In the genomic region with DNA sequence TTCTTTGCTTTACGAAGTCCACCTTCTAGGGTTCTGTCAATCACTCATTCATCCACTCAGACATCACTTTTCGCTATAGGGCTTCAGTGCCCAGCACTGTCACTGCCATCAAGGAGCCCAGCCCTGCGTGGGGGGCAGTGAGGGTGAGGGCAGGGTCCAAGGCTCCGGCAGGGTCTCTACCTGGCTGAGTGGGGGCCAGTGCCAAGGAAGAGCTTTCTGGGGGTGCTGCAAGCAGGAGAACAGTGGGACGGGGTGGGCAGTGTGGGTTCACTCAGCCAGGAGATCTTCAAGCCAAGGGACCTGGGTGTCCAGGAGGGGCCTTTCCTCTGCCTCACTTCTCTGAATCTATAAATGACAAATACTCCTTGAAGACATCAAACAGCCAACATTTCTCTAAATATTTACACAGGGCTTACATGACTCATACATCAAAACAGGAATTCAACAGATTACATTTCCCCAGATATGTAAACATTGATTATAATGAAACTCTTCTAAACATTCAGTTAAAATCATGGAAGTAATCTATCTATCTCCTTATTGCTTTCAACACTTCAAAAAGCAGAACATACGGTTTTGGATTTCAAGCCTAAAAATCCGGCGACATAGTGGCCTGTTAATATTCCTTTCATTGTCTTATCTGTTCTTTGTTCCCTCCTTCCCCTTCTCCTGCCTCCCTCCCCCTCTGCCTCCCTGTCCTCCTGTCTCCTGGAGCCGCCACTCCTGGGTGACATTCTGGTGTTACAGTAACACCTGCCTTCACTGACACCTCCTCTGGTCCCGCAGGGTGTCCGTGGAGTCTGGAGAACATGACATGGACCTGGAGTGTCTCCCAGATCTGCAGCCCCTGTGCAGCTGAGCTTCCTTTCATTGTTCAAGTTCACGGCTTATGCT, we compare ENCODE assay signal across 20 cellular contexts.
DNase-seq lines count a peak whose midpoint lies in the region; TF ChIP-seq lines count a peak whose summit lies in the region.
"Had no signal": no experiment of that assay in that cellular context is flagged by ENCODE, and none has a peak within 500 bp of the region (broad histone marks: within the 10 kb centered on the region; RNA-seq: fewer than 3 reads in every experiment).

No MANE protein-coding gene starts in this region.

- intact Hi-C loops in posterior vena cava (cut with DNase I) (no loop called here), testis (cut with DNase I; ENCODE audit: low total_unique reads) (no loop called here)

- TF ChIP-seq POLR2A in testis (IDR thresholded peaks at IDR 0.05) = no peak

- H3K4me1 ChIP-seq in HEK293 (ENCODE audit: control insufficient read depth, insufficient read depth, low read length) = no peaks in the 10 kb centered on the region
- H3K4me1 ChIP-seq in adipocyte (ENCODE audit: control insufficient read depth, insufficient read depth, low read length) = no peaks in the 10 kb centered on the region
- no peaks in the 10 kb centered on the region for H3K4me1 ChIP-seq in testis
- H3K4me1 ChIP-seq: adrenal gland, thyroid gland had no signal

- DNase-seq in NCI-H1417 (lab: John Stamatoyannopoulos, UW) (peak in 2 of 3 experiments; percentile 12 to 42), NCI-H1417 treated with DMSO at 0.1 percent for 48 hours (lab: John Stamatoyannopoulos, UW) (no peak), adipocyte (ENCODE audit: low read depth) (peak; percentile 15), posterior vena cava (ENCODE audit: low spot score) (peak; percentile 71), testis (no peak), OCI-M2 (lab: John Stamatoyannopoulos, UW; ENCODE audit: unreplicated experiment) (no peak)
- no peak for DNase-seq in activated CD4-positive, alpha-beta T cell treated with anti-CD3 and anti-CD28 coated beads, Interleukin-2, amount 10 ng/mL, durations not matched to agents 7 days and 5 days
- DNase-seq: 8988T; adrenal gland; central memory CD4-positive, alpha-beta T cell; DND-41; effector CD8-positive, alpha-beta T cell; hypothalamus; NCI-H524 treated with DMSO at 0.1 percent for 48 hours; stimulated activated CD4-positive, alpha-beta T cell treated with anti-CD3 and anti-CD28 coated beads, Interleukin-4, amount 100 ng/mL, for 4 hours; T-cell; thyroid gland had no signal

- H3K4me3 ChIP-seq in HEK293 (ENCODE audit: low read depth, low read length) = no peak overlapping the region
- no peak overlapping the region for H3K4me3 ChIP-seq in adipocyte (ENCODE audit: low read length)
- no peak overlapping the region for H3K4me3 ChIP-seq in testis
- H3K4me3 ChIP-seq: adrenal gland, mucosa of descending colon, thyroid gland had no signal

- no peaks in the 10 kb centered on the region for H3K4me1 Mint-ChIP-seq in activated CD4-positive, alpha-beta T cell treated with anti-CD3 and anti-CD28 coated beads, Interleukin-2, amount 10 ng/mL, durations not matched to agents 7 days and 5 days
- H3K4me1 Mint-ChIP-seq: activated T-helper 17 cell treated with anti-CD3 and anti-CD28 coated beads, Interleukin-2, amount 50 U/mL, for 72 hours; T-cell had no signal

- H3K27me3 ChIP-seq in adipocyte (replicated peaks; ENCODE audit: control insufficient read depth, insufficient read depth, low read length) = peaks cover 46% of the 10 kb centered on the region
- no peaks in the 10 kb centered on the region for H3K27me3 ChIP-seq in testis
- H3K27me3 ChIP-seq: adrenal gland, thyroid gland had no signal

- no peak overlapping the region for H3K27ac ChIP-seq in HEK293 (ENCODE audit: extremely low read depth, low read depth, low read length)
- no peak overlapping the region for H3K27ac ChIP-seq in testis
- H3K27ac ChIP-seq: adrenal gland, thyroid gland had no signal

- H3K4me3 Mint-ChIP-seq in activated CD4-positive, alpha-beta T cell treated with anti-CD3 and anti-CD28 coated beads, Interleukin-2, amount 10 ng/mL, durations not matched to agents 7 days and 5 days = no peak overlapping the region
- H3K4me3 Mint-ChIP-seq: activated T-helper 17 cell treated with anti-CD3 and anti-CD28 coated beads, Interleukin-2, amount 50 U/mL, for 72 hours; T-cell had no signal

- H3K9ac ChIP-seq in adipocyte (ENCODE audit: low read length) = no peak overlapping the region

- peaks cover 9% of the 10 kb centered on the region for H3K9me3 Mint-ChIP-seq in activated CD4-positive, alpha-beta T cell treated with anti-CD3 and anti-CD28 coated beads, Interleukin-2, amount 10 ng/mL, durations not matched to agents 7 days and 5 days

- WGBS in testis, 2 donors = 85 to 91% methylated on average over 12 of the region's 12 CpGs

- H3K9me3 ChIP-seq in HEK293 (ENCODE audit: control insufficient read depth, insufficient read depth, low read depth, low read length) (no peaks in the 10 kb centered on the region), adipocyte (ENCODE audit: control insufficient read depth, low read length) (peaks cover 23% of the 10 kb centered on the region), testis (no peaks in the 10 kb centered on the region)
- H3K9me3 ChIP-seq: mucosa of descending colon, thyroid gland had no signal

- TF ChIP-seq CTCF in HEK293 (tag by site-specific recombination; IDR thresholded peaks at IDR 0.05) (no peak), testis (IDR thresholded peaks at IDR 0.05) (no peak)

- H3K36me3 ChIP-seq in HEK293 (ENCODE audit: control insufficient read depth in 2 of 2, insufficient read depth in 1 of 2, low read length in 2 of 2) (no peaks in the 10 kb centered on the region), adipocyte (ENCODE audit: control insufficient read depth, insufficient read depth, low read length, severe bottlenecking) (no peaks in the 10 kb centered on the region), testis (ENCODE audit: low read depth, missing control alignments) (no peaks in the 10 kb centered on the region)
- H3K36me3 ChIP-seq: adrenal gland, thyroid gland had no signal

- POLR2A ChIA-PET in HEK293 (lab: Yijun Ruan, JAX) = no interaction called here
- POLR2A ChIA-PET in activated CD4-positive, alpha-beta T cell treated with anti-CD3 and anti-CD28 coated beads, Interleukin-2, amount 10 ng/mL, durations not matched to agents 7 days and 5 days (lab: Charles Lee) = no interaction called here

- CTCF ChIA-PET in HEK293 (lab: Yijun Ruan, JAX) = no interaction called here
- CTCF ChIA-PET in activated CD4-positive, alpha-beta T cell treated with anti-CD3 and anti-CD28 coated beads, Interleukin-2, amount 10 ng/mL, durations not matched to agents 7 days and 5 days (lab: Charles Lee) = no interaction called here

- no peaks in the 10 kb centered on the region for H3K27me3 Mint-ChIP-seq in activated CD4-positive, alpha-beta T cell treated with anti-CD3 and anti-CD28 coated beads, Interleukin-2, amount 10 ng/mL, durations not matched to agents 7 days and 5 days

- H3K36me3 Mint-ChIP-seq in activated CD4-positive, alpha-beta T cell treated with anti-CD3 and anti-CD28 coated beads, Interleukin-2, amount 10 ng/mL, durations not matched to agents 7 days and 5 days (ENCODE audit: low read depth) = no peaks in the 10 kb centered on the region
- H3K36me3 Mint-ChIP-seq: T-cell had no signal

- H3K27ac Mint-ChIP-seq in activated CD4-positive, alpha-beta T cell treated with anti-CD3 and anti-CD28 coated beads, Interleukin-2, amount 10 ng/mL, durations not matched to agents 7 days and 5 days = no peak overlapping the region
- H3K27ac Mint-ChIP-seq: activated T-helper 17 cell treated with anti-CD3 and anti-CD28 coated beads, Interleukin-2, amount 50 U/mL, for 72 hours; T-cell had no signal

TF ChIP-seq in HEK293, 187 proteins besides CTCF, POLR2A, EP300 and RAD21 (continues in another document):
- TF ChIP-seq ZNF24 (tag by site-specific recombination; IDR thresholded peaks at IDR 0.05) (no peak), ZNF777 (tag by site-specific recombination; IDR thresholded peaks at IDR 0.05; ENCODE audit: borderline replicate concordance) (no peak), HOXC10 (CRISPR knock-in tag; IDR thresholded peaks at IDR 0.05) (no peak), ZNF133 (tag by site-specific recombination; IDR thresholded peaks at IDR 0.05) (no peak), FEZF1 (tag by site-specific recombination; IDR thresholded peaks at IDR 0.05) (peak; percentile 51), ZNF48 (tag by site-specific recombination; IDR thresholded peaks at IDR 0.05) (no peak), ZNF785 (tag by site-specific recombination; IDR thresholded peaks at IDR 0.05) (no peak), KLF16 (tag by site-specific recombination; IDR thresholded peaks at IDR 0.05) (no peak), ZNF23 (tag by site-specific recombination; IDR thresholded peaks at IDR 0.05; ENCODE audit: borderline replicate concordance) (no peak)
- TF ChIP-seq, protein P1, sequence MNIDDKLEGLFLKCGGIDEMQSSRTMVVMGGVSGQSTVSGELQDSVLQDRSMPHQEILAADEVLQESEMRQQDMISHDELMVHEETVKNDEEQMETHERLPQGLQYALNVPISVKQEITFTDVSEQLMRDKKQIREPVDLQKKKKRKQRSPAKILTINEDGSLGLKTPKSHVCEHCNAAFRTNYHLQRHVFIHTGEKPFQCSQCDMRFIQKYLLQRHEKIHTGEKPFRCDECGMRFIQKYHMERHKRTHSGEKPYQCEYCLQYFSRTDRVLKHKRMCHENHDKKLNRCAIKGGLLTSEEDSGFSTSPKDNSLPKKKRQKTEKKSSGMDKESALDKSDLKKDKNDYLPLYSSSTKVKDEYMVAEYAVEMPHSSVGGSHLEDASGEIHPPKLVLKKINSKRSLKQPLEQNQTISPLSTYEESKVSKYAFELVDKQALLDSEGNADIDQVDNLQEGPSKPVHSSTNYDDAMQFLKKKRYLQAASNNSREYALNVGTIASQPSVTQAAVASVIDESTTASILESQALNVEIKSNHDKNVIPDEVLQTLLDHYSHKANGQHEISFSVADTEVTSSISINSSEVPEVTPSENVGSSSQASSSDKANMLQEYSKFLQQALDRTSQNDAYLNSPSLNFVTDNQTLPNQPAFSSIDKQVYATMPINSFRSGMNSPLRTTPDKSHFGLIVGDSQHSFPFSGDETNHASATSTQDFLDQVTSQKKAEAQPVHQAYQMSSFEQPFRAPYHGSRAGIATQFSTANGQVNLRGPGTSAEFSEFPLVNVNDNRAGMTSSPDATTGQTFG (tag by site-specific recombination; IDR thresholded peaks at IDR 0.05; ENCODE audit: borderline replicate concordance) = no peak
- TF ChIP-seq, protein P2, sequence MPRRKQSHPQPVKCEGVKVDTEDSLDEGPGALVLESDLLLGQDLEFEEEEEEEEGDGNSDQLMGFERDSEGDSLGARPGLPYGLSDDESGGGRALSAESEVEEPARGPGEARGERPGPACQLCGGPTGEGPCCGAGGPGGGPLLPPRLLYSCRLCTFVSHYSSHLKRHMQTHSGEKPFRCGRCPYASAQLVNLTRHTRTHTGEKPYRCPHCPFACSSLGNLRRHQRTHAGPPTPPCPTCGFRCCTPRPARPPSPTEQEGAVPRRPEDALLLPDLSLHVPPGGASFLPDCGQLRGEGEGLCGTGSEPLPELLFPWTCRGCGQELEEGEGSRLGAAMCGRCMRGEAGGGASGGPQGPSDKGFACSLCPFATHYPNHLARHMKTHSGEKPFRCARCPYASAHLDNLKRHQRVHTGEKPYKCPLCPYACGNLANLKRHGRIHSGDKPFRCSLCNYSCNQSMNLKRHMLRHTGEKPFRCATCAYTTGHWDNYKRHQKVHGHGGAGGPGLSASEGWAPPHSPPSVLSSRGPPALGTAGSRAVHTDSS (tag by site-specific recombination; IDR thresholded peaks at IDR 0.05) = no peak

Comparison
In these comparisons a context has a peak if more than half of its experiments do, and no peak if none do; other contexts are left out.
1. DNase-seq: peak in NCI-H1417 (2 of 3), adipocyte (single experiment) and posterior vena cava (single experiment); none in NCI-H1417 treated with DMSO at 0.1 percent for 48 hours (single experiment), activated CD4-positive, alpha-beta T cell treated with anti-CD3 and anti-CD28 coated beads, Interleukin-2, amount 10 ng/mL, durations not matched to agents 7 days and 5 days (single experiment), testis (single experiment) and OCI-M2 (single experiment).